In the genomic region with DNA sequence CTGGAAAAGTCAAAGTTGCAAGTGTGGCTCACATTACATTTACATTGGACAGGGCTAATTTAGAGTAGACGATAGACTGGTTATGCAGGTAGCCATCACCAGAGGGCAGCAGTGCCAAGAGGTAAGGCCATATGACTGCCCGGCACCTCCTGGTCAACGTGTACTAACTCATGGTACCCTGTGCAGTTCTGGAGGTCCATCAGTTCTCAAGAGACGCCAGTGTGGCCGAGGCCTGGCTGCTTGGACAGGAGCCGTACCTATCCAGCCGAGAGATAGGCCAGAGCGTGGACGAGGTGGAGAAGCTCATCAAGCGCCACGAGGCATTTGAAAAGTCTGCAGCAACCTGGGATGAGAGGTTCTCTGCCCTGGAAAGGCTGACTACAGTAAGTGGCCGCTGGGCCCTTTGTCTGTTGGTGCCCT, we compare ENCODE assay signal across 9 cellular contexts.
A peak's percentile ranks its signal among the peaks of the same experiment; 100 is the strongest.
DNase-seq lines count a peak whose midpoint lies in the region; ATAC-seq and TF ChIP-seq lines count a peak whose summit lies in the region.
"Had no signal": no experiment of that assay in that cellular context is flagged by ENCODE, and none has a peak within 500 bp of the region (broad histone marks: within the 10 kb centered on the region; RNA-seq: fewer than 3 reads in every experiment).

No MANE protein-coding gene starts in this region.

- peaks cover 38% of the 10 kb centered on the region for H3K36me3 Mint-ChIP-seq in memory B cell

- H3K27me3 Mint-ChIP-seq in memory B cell: no peaks in the 10 kb centered on the region
- H3K27me3 Mint-ChIP-seq: CD8-positive, alpha-beta memory T cell had no signal

- H3K4me3 ChIP-seq in tibial artery: no peak overlapping the region

- H3K36me3 ChIP-seq in tibial artery: peaks cover 71 to 98% (median 86%) of the 10 kb centered on the region in 3 donors

- H3K27ac ChIP-seq in caudate nucleus (ENCODE audit: low read depth, low read length) (peak overlapping the region; percentile 6), tibial artery (no peak overlapping the region)

- H3K27ac Mint-ChIP-seq in memory B cell: no peak overlapping the region

- ATAC-seq in HG02870 (IDR thresholded peaks at IDR 0.05; ENCODE audit: unreplicated experiment): peak; percentile 46
- peak; percentile 54 for ATAC-seq in memory B cell (ENCODE audit: low read depth)
- no peak for ATAC-seq in HG03571 (IDR thresholded peaks at IDR 0.05; ENCODE audit: unreplicated experiment)

- DNase-seq in NCI-H187 (lab: John Stamatoyannopoulos, UW) (peak; percentile 10 to 14), NCI-H187 treated with DMSO at 0.1 percent for 48 hours (lab: John Stamatoyannopoulos, UW) (no peak), SW480 (ENCODE audit: low spot score) (peak; percentile 35), caudate nucleus (lab: John Stamatoyannopoulos, UW) (peak in 7 of 61 donors; percentile 2 to 51 (median 26)), memory B cell (ENCODE audit: low spot score in 2 of 2) (peak; percentile 11 to 23), tibial artery (peak in 1 of 2 donors; percentile 73)

- H3K9me3 ChIP-seq in tibial artery: no peaks in the 10 kb centered on the region

- no peak overlapping the region for H3K4me3 Mint-ChIP-seq in memory B cell
- H3K4me3 Mint-ChIP-seq: CD8-positive, alpha-beta memory T cell had no signal

- no peaks in the 10 kb centered on the region for H3K27me3 ChIP-seq in tibial artery

- H3K4me1 Mint-ChIP-seq in memory B cell: peaks cover 2% of the 10 kb centered on the region

- H3K4me1 ChIP-seq in tibial artery: no peaks in the 10 kb centered on the region

- H3K9me3 Mint-ChIP-seq in memory B cell: no peaks in the 10 kb centered on the region
- H3K9me3 Mint-ChIP-seq: CD8-positive, alpha-beta memory T cell had no signal

- intact Hi-C loops in tibial artery (cut with DNase I; ENCODE audit: low total_unique reads): no loop called here

- TF ChIP-seq CTCF in tibial artery (IDR thresholded peaks at IDR 0.05): peak; percentile 48 to 51
